29 cellular contexts compared by ENCODE assay signal in genomic region chr11:105648762-105649161, GRCh38. TPM values are rescaled to one million over a fixed set of nuclear protein-coding genes. Genes with fewer than 3 reads are reported as not detected.
"Had no signal": no experiment of that assay in that cellular context is flagged by ENCODE, and none has a peak within 500 bp of the region (broad histone marks: within the 10 kb centered on the region; RNA-seq: fewer than 3 reads in every experiment).

No MANE protein-coding gene starts in this region.

- H3K4me1 ChIP-seq: stomach, suprapubic skin, testis, thyroid gland, tibial artery, tibial nerve, transverse colon, upper lobe of left lung, upper lobe of right lung, uterus, vagina had no signal

- DNase-seq: stimulated activated CD4-positive, alpha-beta T cell treated with anti-CD3 and anti-CD28 coated beads, Interleukin-2, amount 100 ng/mL, for 48 hours; stimulated activated CD4-positive, alpha-beta T cell treated with anti-CD3 and anti-CD28 coated beads, Interleukin-4, amount 100 ng/mL, for 1 hour; stimulated activated CD4-positive, alpha-beta T cell treated with anti-CD3 and anti-CD28 coated beads, Interleukin-4, amount 100 ng/mL, for 24 hours; stimulated activated CD4-positive, alpha-beta T cell treated with anti-CD3 and anti-CD28 coated beads, Interleukin-4, amount 100 ng/mL, for 4 hours; stimulated activated CD8-positive, alpha-beta memory T cell treated with anti-CD3 and anti-CD28 coated beads, Interleukin-4, amount 100 ng/mL, for 48 hours; stimulated activated naive B cell treated with anti-CD40 and anti-IgM and Interleukin-4, amounts not matched to agents 10 μg/mL and 1 μg/mL and 100 μg/mL, for 72 hours; stimulated activated naive CD4-positive, alpha-beta T cell; stimulated activated naive CD4-positive, alpha-beta T cell treated with Interleukin-2 at 50 U/mL for 16 hours; stimulated activated naive CD8-positive, alpha-beta T cell treated with anti-CD3 and anti-CD28 coated beads, Interleukin-15, amount 100 ng/mL, for 72 hours; stimulated activated naive CD8-positive, alpha-beta T cell treated with anti-CD3 and anti-CD28 coated beads, Interleukin-15, Interleukin-2, amounts not matched to agents 100 U/mL and 50 U/mL, for 24 hours; stomach; substantia nigra; testis; thyroid gland; tibial artery; transverse colon; trophoblast cell; upper lobe of left lung; upper lobe of right lung; uterus had no signal

- H3K27ac ChIP-seq: stomach, suprapubic skin, testis, thoracic aorta, thyroid gland, tibial artery, tibial nerve, transverse colon, upper lobe of left lung, upper lobe of right lung, uterus, vagina had no signal

- H3K36me3 ChIP-seq: stomach, suprapubic skin, thoracic aorta, thyroid gland, tibial artery, tibial nerve, transverse colon, upper lobe of left lung, upper lobe of right lung, uterus, vagina had no signal

- H3K9me3 ChIP-seq: suprapubic skin, testis, thoracic aorta, thyroid gland, tibial artery, tibial nerve, transverse colon, upper lobe of left lung, upper lobe of right lung, uterus, vagina had no signal

- ATAC-seq: stimulated activated effector memory CD8-positive, alpha-beta T cell treated with anti-CD3 and anti-CD28 coated beads, Interleukin-12 subunit alpha, Interleukin-12 subunit beta, amount 100 ng/mL, for 72 hours; stimulated activated memory B cell treated with anti-CD40 and anti-IgM and Interleukin-4, amounts not matched to agents 10 μg/mL and 1 μg/mL and 100 μg/mL, for 72 hours; stimulated activated naive B cell treated with anti-CD40 and anti-IgM and Interleukin-4, amounts not matched to agents 10 μg/mL and 1 μg/mL and 100 μg/mL, for 72 hours; stimulated activated naive CD8-positive, alpha-beta T cell treated with anti-CD3 and anti-CD28 coated beads, Interleukin-15, amount 100 ng/mL, for 72 hours; stimulated activated naive CD8-positive, alpha-beta T cell treated with anti-CD3 and anti-CD28 coated beads, Interleukin-15, Interleukin-2, amounts not matched to agents 100 U/mL and 50 U/mL, for 24 hours; upper lobe of right lung had no signal

- H3K4me3 ChIP-seq: stomach, suprapubic skin, testis, thoracic aorta, thyroid gland, tibial artery, tibial nerve, transverse colon, upper lobe of left lung, upper lobe of right lung, uterus, vagina had no signal

- H3K27me3 ChIP-seq: stomach, suprapubic skin, testis, thyroid gland, tibial artery, tibial nerve, transverse colon, upper lobe of left lung, upper lobe of right lung, uterus, vagina had no signal

RNA-seq across cellular contexts. Expression of gene GRIA4, which starts 38.9 kb away (rescaled TPM):
- total RNA-seq: subcutaneous adipose tissue, tibial nerve, upper lobe of left lung, upper lobe of right lung, ureter, vagina had no signal
- polyA plus RNA-seq: urinary bladder had no signal
